11 cellular contexts compared by ENCODE assay signal in genomic region chr2:143575340-143575739, GRCh38.
DNase-seq lines count a peak whose midpoint lies in the region; ATAC-seq and TF ChIP-seq lines count a peak whose summit lies in the region.
"Had no signal": no experiment of that assay in that cellular context is flagged by ENCODE, and none has a peak within 500 bp of the region (broad histone marks: within the 10 kb centered on the region; RNA-seq: fewer than 3 reads in every experiment).

No MANE protein-coding gene starts in this region.

- TF ChIP-seq CTCF in AG04450 (IDR thresholded peaks at IDR 0.05; ENCODE audit: low read depth, low read length) (peak; percentile 62), GM20000 (IDR thresholded peaks at IDR 0.05; ENCODE audit: extremely low read depth, missing control alignments) (peak; percentile 18), RWPE2 (IDR thresholded peaks at IDR 0.05; ENCODE audit: poor library complexity, severe bottlenecking) (peak; percentile 34), foreskin fibroblast (IDR thresholded peaks at IDR 0.05; ENCODE audit: low read depth, low read length) (peak; percentile 48), spleen (IDR thresholded peaks at IDR 0.05 in 8 of 11, conservative IDR thresholded peaks at IDR 0.05 in 3 of 11) (no peak), gastroesophageal sphincter (IDR thresholded peaks at IDR 0.05) (peak in 1 of 4 experiments; percentile 12)

- WGBS in spleen, 5 donors, result 86 to 93% (median 88%) methylated on average over 3 of the region's 3 CpGs
- WGBS in gastroesophageal sphincter (ENCODE audit: low coverage in 1 of 2), 2 donors, result 87 to 90% methylated on average over 1 to 3 of the region's 3 CpGs

- no peak overlapping the region for H3K4me3 ChIP-seq in AG04450 (ENCODE audit: low read depth, low read length)
- H3K4me3 ChIP-seq in RWPE2 (ENCODE audit: severe bottlenecking), result no peak overlapping the region
- H3K4me3 ChIP-seq in foreskin fibroblast (ENCODE audit: low read depth in 1 of 2, low read length in 2 of 2), result no peak overlapping the region
- H3K4me3 ChIP-seq in spleen, result no peak overlapping the region
- no peak overlapping the region for H3K4me3 ChIP-seq in gastroesophageal sphincter
- H3K4me3 ChIP-seq: body of pancreas, ovary had no signal

- intact Hi-C loops in spleen (cut with DNase I; ENCODE audit: low total_unique reads), result no loop called here

- H3K36me3 ChIP-seq in RWPE2 (ENCODE audit: low read depth), result no peaks in the 10 kb centered on the region
- peaks cover 0 to 31% (median 0%) of the 10 kb centered on the region in 6 donors for H3K36me3 ChIP-seq in spleen
- no peaks in the 10 kb centered on the region for H3K36me3 ChIP-seq in gastroesophageal sphincter
- H3K36me3 ChIP-seq: ovary had no signal

- ATAC-seq in RWPE2 (ENCODE audit: low read depth), result no peak
- no peak for ATAC-seq in gastroesophageal sphincter
- ATAC-seq: body of pancreas had no signal

- POLR2A ChIA-PET in AG04450 (lab: Yijun Ruan, JAX), result no interaction called here

- H3K9me3 ChIP-seq in AG04450 (ENCODE audit: control insufficient read depth, insufficient read depth, low read length), result no peaks in the 10 kb centered on the region
- no peaks in the 10 kb centered on the region for H3K9me3 ChIP-seq in RWPE2 (ENCODE audit: severe bottlenecking)
- H3K9me3 ChIP-seq in spleen, result no peaks in the 10 kb centered on the region
- H3K9me3 ChIP-seq in gastroesophageal sphincter, result no peaks in the 10 kb centered on the region
- H3K9me3 ChIP-seq: body of pancreas, ovary had no signal

- DNase-seq in AG04450 (ENCODE audit: low read depth, low spot score) (no peak), GM20000 (ENCODE audit: low spot score) (no peak), RWPE2 (ENCODE audit: low spot score) (no peak), foreskin fibroblast (peak in 1 of 2 donors; percentile 15), spleen (no peak), NCI-H1930 (lab: John Stamatoyannopoulos, UW) (no peak), NCI-H774 (lab: John Stamatoyannopoulos, UW) (no peak)
- DNase-seq: activated CD4-positive, alpha-beta T cell treated with anti-CD3 and anti-CD28 coated beads, Interleukin-2, amount 50 U/mL, for 48 hours; body of pancreas; ovary had no signal

- H3K4me1 ChIP-seq in RWPE2 (ENCODE audit: insufficient read depth, poor library complexity, severe bottlenecking) (no peaks in the 10 kb centered on the region), spleen (peaks cover 0 to under 1% (median 0%) of the 10 kb centered on the region in 6 donors), gastroesophageal sphincter (no peaks in the 10 kb centered on the region)
- H3K4me1 ChIP-seq: body of pancreas had no signal

- no peak for TF ChIP-seq POLR2A in spleen (IDR thresholded peaks at IDR 0.05)
- no peak for TF ChIP-seq POLR2A in gastroesophageal sphincter (IDR thresholded peaks at IDR 0.05)

- H3K27me3 ChIP-seq in AG04450 (ENCODE audit: control insufficient read depth, insufficient read depth, low read length) (no peaks in the 10 kb centered on the region), RWPE2 (ENCODE audit: insufficient read depth, poor library complexity, severe bottlenecking) (no peaks in the 10 kb centered on the region), spleen (replicated peaks in 1 of 7) (no peaks in the 10 kb centered on the region), gastroesophageal sphincter (no peaks in the 10 kb centered on the region)
- H3K27me3 ChIP-seq: body of pancreas, ovary had no signal

- H3K27ac ChIP-seq in AG04450 (ENCODE audit: low read depth, low read length) (no peak overlapping the region), RWPE2 (ENCODE audit: poor library complexity, severe bottlenecking) (no peak overlapping the region), spleen (no peak overlapping the region), gastroesophageal sphincter (no peak overlapping the region)
- H3K27ac ChIP-seq: body of pancreas, ovary had no signal

- TF ChIP-seq EP300 in gastroesophageal sphincter (IDR thresholded peaks at IDR 0.05), result no peak

- CTCF ChIA-PET in AG04450 (lab: Charles Lee), result no interaction called here

Comparison
In these comparisons a context has a peak if more than half of its experiments do, and no peak if none do; other contexts are left out.
1. CTCF ChIP-seq: peak in AG04450 (single experiment), GM20000 (single experiment), RWPE2 (single experiment) and foreskin fibroblast (single experiment); none in spleen (0 of 11).